In the genomic region with DNA sequence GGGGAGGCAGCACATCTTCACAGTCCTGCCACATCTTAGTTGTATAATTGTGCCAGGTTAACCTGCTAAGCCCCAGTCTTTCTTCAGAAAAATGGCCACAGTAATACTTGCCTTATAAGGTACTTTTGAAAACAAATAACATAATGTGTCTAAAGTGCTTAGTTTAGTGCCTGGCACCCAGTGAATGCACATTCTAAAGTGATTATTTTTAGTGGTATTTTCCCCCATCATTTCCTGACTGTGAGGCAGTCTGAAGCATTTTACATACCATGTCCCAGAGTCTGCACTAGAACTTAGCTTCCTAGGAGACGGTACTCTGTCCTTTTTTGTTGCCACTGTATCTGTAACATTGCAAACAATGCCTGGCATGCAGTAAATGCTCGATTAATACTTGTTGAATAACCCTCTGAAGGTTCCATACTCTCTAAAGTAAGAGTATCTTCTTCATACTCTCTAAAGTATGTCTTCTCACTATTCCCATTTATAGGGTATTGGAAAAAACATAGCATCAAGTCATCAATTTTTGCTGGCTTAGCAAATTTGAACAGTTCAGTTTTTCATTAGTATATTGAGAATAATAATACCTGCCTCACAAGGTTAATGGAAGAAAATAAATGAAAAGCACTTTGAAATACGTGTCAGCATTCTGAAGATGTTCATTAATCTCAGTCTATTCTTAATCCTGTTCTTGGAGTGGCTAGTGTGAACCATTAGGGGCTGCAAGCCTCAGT, we compare ENCODE assay signal across 1 cellular context.
A peak's percentile ranks its signal among the peaks of the same experiment; 100 is the strongest.
TF ChIP-seq lines count a peak whose summit lies in the region.

No MANE protein-coding gene starts in this region.

TF ChIP-seq in HepG2, 621 proteins besides CTCF, POLR2A, EP300 and RAD21:
- TF ChIP-seq SMARCE1 (IDR thresholded peaks at IDR 0.05; ENCODE audit: borderline replicate concordance), result no peak
- peak; percentile 92 to 93 for TF ChIP-seq MAFK (conservative IDR thresholded peaks at IDR 0.05 in 1 of 2, IDR thresholded peaks at IDR 0.05 in 1 of 2; ENCODE audit: low read length in 2 of 2)
- peak; percentile 90 for TF ChIP-seq MAFF (IDR thresholded peaks at IDR 0.05; ENCODE audit: low read depth, low read length)
TF ChIP-seq in HepG2: peak in this region for 2.
